In the genomic region with DNA sequence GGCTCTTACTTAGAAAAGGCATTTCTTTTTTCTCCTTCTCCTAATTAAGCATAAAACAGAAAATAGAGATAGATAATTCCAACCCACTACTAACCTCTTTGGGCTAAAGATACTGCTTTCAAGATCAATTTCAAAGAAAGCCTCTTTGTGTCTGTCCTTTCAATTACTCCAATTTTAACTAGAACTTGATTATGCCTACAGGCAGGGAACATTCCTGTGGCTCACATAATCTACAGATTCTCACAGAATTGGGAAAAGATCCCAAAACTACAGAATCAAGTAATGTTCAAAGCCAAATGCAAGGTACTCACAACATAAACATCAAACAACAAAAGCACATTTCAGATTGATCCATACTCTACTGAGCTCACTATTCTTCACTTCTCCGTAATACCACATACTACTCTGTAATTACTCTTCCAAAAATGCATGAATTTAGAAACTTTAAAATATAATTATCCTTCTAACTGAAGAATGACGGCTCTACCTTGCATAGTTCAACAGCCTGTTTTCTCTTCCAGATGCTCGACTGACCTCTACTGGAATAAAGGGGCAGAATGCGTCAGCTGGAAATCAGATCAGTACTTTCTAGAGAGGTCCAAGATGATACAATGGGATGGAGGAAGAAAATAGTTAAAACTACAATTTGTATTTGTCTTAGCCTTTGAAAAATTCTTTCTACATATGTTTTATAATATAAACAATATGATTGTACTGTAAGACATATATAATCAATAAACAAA, we compare ENCODE assay signal across 1 cellular context.
TF ChIP-seq lines count a peak whose summit lies in the region.

No MANE protein-coding gene starts in this region.

TF ChIP-seq in HepG2, 621 proteins besides CTCF, POLR2A, EP300 and RAD21:
- TF ChIP-seq STAG1 (CRISPR knock-in tag; IDR thresholded peaks at IDR 0.05) (peak; percentile 27), FOXJ3 (CRISPR knock-in tag; IDR thresholded peaks at IDR 0.05; ENCODE audit: borderline replicate concordance) (no peak), ZNF235 (CRISPR knock-in tag; IDR thresholded peaks at IDR 0.05; ENCODE audit: borderline replicate concordance) (no peak), MTA3 (CRISPR knock-in tag; IDR thresholded peaks at IDR 0.05) (no peak), ZBTB33 (CRISPR knock-in tag; IDR thresholded peaks at IDR 0.05) (peak; percentile 89; the same call in 1 of the 2 replicates)
- TF ChIP-seq, protein P1, sequence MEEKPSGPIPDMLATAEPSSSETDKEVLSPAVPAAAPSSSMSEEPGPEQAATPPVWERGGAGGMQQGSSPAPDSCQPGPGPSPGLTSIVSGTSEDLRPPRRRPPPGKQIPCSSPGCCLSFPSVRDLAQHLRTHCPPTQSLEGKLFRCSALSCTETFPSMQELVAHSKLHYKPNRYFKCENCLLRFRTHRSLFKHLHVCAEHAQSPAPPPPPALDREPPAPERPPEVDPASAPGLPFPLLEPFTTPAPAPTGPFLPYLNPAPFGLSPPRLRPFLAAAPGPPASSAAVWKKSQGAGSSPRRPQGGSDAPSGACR (CRISPR knock-in tag; IDR thresholded peaks at IDR 0.05): no peak
